ENCODE assay signal across 25 cellular contexts in the genomic region with DNA sequence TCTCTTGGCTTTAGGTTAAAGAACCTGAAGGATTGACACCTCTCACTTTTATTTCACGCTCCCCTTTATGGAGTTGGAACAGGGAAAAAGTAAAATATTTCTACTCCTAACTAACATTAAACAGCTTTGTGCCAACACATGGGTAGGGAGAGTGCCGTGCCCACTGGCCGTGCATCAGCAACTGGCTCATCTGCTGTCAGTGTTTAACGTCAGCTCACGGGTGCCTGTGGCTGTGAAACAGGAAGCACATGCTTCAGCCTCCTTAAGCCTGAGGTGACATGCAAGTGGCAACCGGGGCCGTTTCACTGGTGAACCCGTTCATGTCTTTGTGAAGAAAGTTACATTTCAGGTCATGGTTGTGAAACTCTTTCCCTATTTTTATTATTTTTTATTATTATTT. TPM values are rescaled to one million over a fixed set of nuclear protein-coding genes. Genes with fewer than 3 reads are reported as not detected.
A peak's percentile ranks its signal among the peaks of the same experiment; 100 is the strongest.
DNase-seq lines count a peak whose midpoint lies in the region; ATAC-seq and TF ChIP-seq lines count a peak whose summit lies in the region.
"Had no signal": no experiment of that assay in that cellular context is flagged by ENCODE, and none has a peak within 500 bp of the region (broad histone marks: within the 10 kb centered on the region; RNA-seq: fewer than 3 reads in every experiment).

No MANE protein-coding gene starts in this region.

- intact Hi-C loops in activated T-helper 1 cell treated with anti-CD3 and anti-CD28 coated beads, Interleukin-12 subunit alpha, Interleukin-12 subunit beta, Interleukin-2, Interleukin-4 antibody, amounts not matched to agents 30 ng/mL and 10 ng/mL and 1 ng/mL, durations not matched to agents 14 hours and 24 hours and 36 hours (cut with micrococcal nuclease) = no loop called here

- ATAC-seq in activated CD8-positive, alpha-beta memory T cell treated with anti-CD3 and anti-CD28 coated beads, Interleukin-2, amount 10 ng/mL, durations not matched to agents 7 days and 5 days = no peak
- ATAC-seq in GM18517 (IDR thresholded peaks at IDR 0.05; ENCODE audit: unreplicated experiment) = no peak
- ATAC-seq: gastrocnemius medialis, HCT116, mucosa of descending colon, PC-3, psoas muscle had no signal

- CTCF ChIA-PET in activated CD8-positive, alpha-beta memory T cell treated with anti-CD3 and anti-CD28 coated beads, Interleukin-2, amount 10 ng/mL, durations not matched to agents 7 days and 5 days (lab: Charles Lee) = interaction anchor here (0.6 kb wide), 1 partner anchor 267 kb away, joined by 3 read pairs; no protein-coding TSS in a partner anchor

- no peaks in the 10 kb centered on the region for H3K9me3 Mint-ChIP-seq in activated CD8-positive, alpha-beta memory T cell treated with anti-CD3 and anti-CD28 coated beads, Interleukin-2, amount 10 ng/mL, durations not matched to agents 7 days and 5 days (ENCODE audit: low read depth)
- H3K9me3 Mint-ChIP-seq in brain (peaks cover 0 to 3% (median 0%) of the 10 kb centered on the region in 5 experiments), progenitor cell of endocrine pancreas (ENCODE audit: low read depth) (no peaks in the 10 kb centered on the region)
- no peaks in the 10 kb centered on the region for H3K9me3 Mint-ChIP-seq in activated T-helper 1 cell treated with anti-CD3 and anti-CD28 coated beads, Interleukin-12 subunit alpha, Interleukin-12 subunit beta, Interleukin-2, Interleukin-4 antibody, amounts not matched to agents 30 ng/mL and 10 ng/mL and 1 ng/mL, durations not matched to agents 14 hours and 24 hours and 36 hours
- H3K9me3 Mint-ChIP-seq: activated CD4-positive, alpha-beta T cell treated with anti-CD3 and anti-CD28 coated beads, Interleukin-2, amount 10 ng/mL, durations not matched to agents 24 days and 14 days had no signal

- H3K27ac Mint-ChIP-seq in activated CD8-positive, alpha-beta memory T cell treated with anti-CD3 and anti-CD28 coated beads, Interleukin-2, amount 10 ng/mL, durations not matched to agents 7 days and 5 days = peak overlapping the region; percentile 64
- no peak overlapping the region for H3K27ac Mint-ChIP-seq in brain
- peak overlapping the region; percentile 69 for H3K27ac Mint-ChIP-seq in progenitor cell of endocrine pancreas
- H3K27ac Mint-ChIP-seq in activated T-helper 1 cell treated with anti-CD3 and anti-CD28 coated beads, Interleukin-12 subunit alpha, Interleukin-12 subunit beta, Interleukin-2, Interleukin-4 antibody, amounts not matched to agents 30 ng/mL and 10 ng/mL and 1 ng/mL, durations not matched to agents 14 hours and 24 hours and 36 hours = no peak overlapping the region
- H3K27ac Mint-ChIP-seq: activated CD4-positive, alpha-beta T cell treated with anti-CD3 and anti-CD28 coated beads, Interleukin-2, amount 10 ng/mL, durations not matched to agents 24 days and 14 days had no signal

- H3K27me3 Mint-ChIP-seq in activated CD8-positive, alpha-beta memory T cell treated with anti-CD3 and anti-CD28 coated beads, Interleukin-2, amount 10 ng/mL, durations not matched to agents 7 days and 5 days = no peaks in the 10 kb centered on the region
- peaks cover 3% of the 10 kb centered on the region for H3K27me3 Mint-ChIP-seq in brain
- H3K27me3 Mint-ChIP-seq in progenitor cell of endocrine pancreas = no peaks in the 10 kb centered on the region
- H3K27me3 Mint-ChIP-seq in activated T-helper 1 cell treated with anti-CD3 and anti-CD28 coated beads, Interleukin-12 subunit alpha, Interleukin-12 subunit beta, Interleukin-2, Interleukin-4 antibody, amounts not matched to agents 30 ng/mL and 10 ng/mL and 1 ng/mL, durations not matched to agents 14 hours and 24 hours and 36 hours (ENCODE audit: insufficient read depth) = no peaks in the 10 kb centered on the region
- H3K27me3 Mint-ChIP-seq: activated CD4-positive, alpha-beta T cell treated with anti-CD3 and anti-CD28 coated beads, Interleukin-2, amount 10 ng/mL, durations not matched to agents 24 days and 14 days had no signal

- H3K4me1 Mint-ChIP-seq in activated CD8-positive, alpha-beta memory T cell treated with anti-CD3 and anti-CD28 coated beads, Interleukin-2, amount 10 ng/mL, durations not matched to agents 7 days and 5 days = peaks cover 25% of the 10 kb centered on the region
- H3K4me1 Mint-ChIP-seq in brain (peaks cover 25% of the 10 kb centered on the region), progenitor cell of endocrine pancreas (ENCODE audit: low read depth) (peaks cover 5% of the 10 kb centered on the region)
- peaks cover 6% of the 10 kb centered on the region for H3K4me1 Mint-ChIP-seq in activated T-helper 1 cell treated with anti-CD3 and anti-CD28 coated beads, Interleukin-12 subunit alpha, Interleukin-12 subunit beta, Interleukin-2, Interleukin-4 antibody, amounts not matched to agents 30 ng/mL and 10 ng/mL and 1 ng/mL, durations not matched to agents 14 hours and 24 hours and 36 hours (ENCODE audit: low read depth)

- H3K36me3 Mint-ChIP-seq in activated CD8-positive, alpha-beta memory T cell treated with anti-CD3 and anti-CD28 coated beads, Interleukin-2, amount 10 ng/mL, durations not matched to agents 7 days and 5 days = peaks cover 19% of the 10 kb centered on the region
- peaks cover 39% of the 10 kb centered on the region for H3K36me3 Mint-ChIP-seq in brain
- peaks cover 7% of the 10 kb centered on the region for H3K36me3 Mint-ChIP-seq in progenitor cell of endocrine pancreas (ENCODE audit: insufficient read depth)
- H3K36me3 Mint-ChIP-seq in activated T-helper 1 cell treated with anti-CD3 and anti-CD28 coated beads, Interleukin-12 subunit alpha, Interleukin-12 subunit beta, Interleukin-2, Interleukin-4 antibody, amounts not matched to agents 30 ng/mL and 10 ng/mL and 1 ng/mL, durations not matched to agents 14 hours and 24 hours and 36 hours (ENCODE audit: low read depth) = peaks cover 20% of the 10 kb centered on the region

- DNase-seq in activated CD8-positive, alpha-beta memory T cell treated with anti-CD3 and anti-CD28 coated beads, Interleukin-2, amount 10 ng/mL, durations not matched to agents 7 days and 5 days = no peak
- DNase-seq in activated CD8-positive, alpha-beta memory T cell treated with anti-CD3 and anti-CD28 coated beads, Interleukin-2, amount 50 U/mL, for 4 hours = no peak
- DNase-seq in MV-4-11 (lab: John Stamatoyannopoulos, UW) = peak; percentile 75
- no peak for DNase-seq in progenitor cell of endocrine pancreas (ENCODE audit: low spot score, unreplicated experiment)
- no peak for DNase-seq in putamen (ENCODE audit: low spot score)
- no peak for DNase-seq in activated T-helper 1 cell treated with anti-CD3 and anti-CD28 coated beads, Interleukin-12 subunit alpha, Interleukin-12 subunit beta, Interleukin-2, Interleukin-4 antibody, amounts not matched to agents 30 ng/mL and 10 ng/mL and 1 ng/mL, durations not matched to agents 14 hours and 24 hours and 36 hours (ENCODE audit: low spot score)
- DNase-seq: activated CD4-positive, alpha-beta T cell treated with anti-CD3 and anti-CD28 coated beads, Interleukin-2, amount 10 ng/mL, durations not matched to agents 24 days and 14 days; activated effector memory CD4-positive, alpha-beta T cell treated with anti-CD3 and anti-CD28 coated beads, Interleukin-2, amount 50 U/mL, for 16 hours; gastrocnemius medialis; mucosa of descending colon; NCI-H1092 treated with DMSO at 0.1 percent for 48 hours; NCI-H187 treated with DMSO at 0.1 percent for 48 hours; NCI-H2171 treated with DMSO at 0.1 percent for 48 hours; NCI-H524 treated with DMSO at 0.1 percent for 48 hours; PC-3; psoas muscle; Right ventricle myocardium superior; stimulated activated CD4-positive, alpha-beta T cell treated with anti-CD3 and anti-CD28 coated beads, Interleukin-15, amount 100 ng/mL, for 24 hours; stomach; T-helper 9 cell; tibial artery; WERI-Rb-1 had no signal

- H3K4me3 Mint-ChIP-seq in activated CD8-positive, alpha-beta memory T cell treated with anti-CD3 and anti-CD28 coated beads, Interleukin-2, amount 10 ng/mL, durations not matched to agents 7 days and 5 days = no peak overlapping the region
- H3K4me3 Mint-ChIP-seq in brain (peak overlapping the region in 3 of 5 experiments; percentile 12 to 54 (median 24)), progenitor cell of endocrine pancreas (ENCODE audit: low read depth) (no peak overlapping the region)
- no peak overlapping the region for H3K4me3 Mint-ChIP-seq in activated T-helper 1 cell treated with anti-CD3 and anti-CD28 coated beads, Interleukin-12 subunit alpha, Interleukin-12 subunit beta, Interleukin-2, Interleukin-4 antibody, amounts not matched to agents 30 ng/mL and 10 ng/mL and 1 ng/mL, durations not matched to agents 14 hours and 24 hours and 36 hours
- H3K4me3 Mint-ChIP-seq: activated CD4-positive, alpha-beta T cell treated with anti-CD3 and anti-CD28 coated beads, Interleukin-2, amount 10 ng/mL, durations not matched to agents 24 days and 14 days had no signal

- TF ChIP-seq CTCF in brain (conservative IDR thresholded peaks at IDR 0.05) (no peak), progenitor cell of endocrine pancreas (IDR thresholded peaks at IDR 0.05; ENCODE audit: unreplicated experiment) (no peak)

RNA-seq across cellular contexts. Expression of a gene that starts 3.1 kb away (rescaled TPM):
- 100 to 1,000 TPM in 1 of 2 experiments, 10 to 100 TPM in 1; 92.1 to 110 TPM for total RNA-seq in activated CD8-positive, alpha-beta memory T cell treated with anti-CD3 and anti-CD28 coated beads, Interleukin-2, amount 10 ng/mL, durations not matched to agents 7 days and 5 days
- 54.6 TPM for polyA plus RNA-seq in brain (ENCODE audit: insufficient read depth, low read depth, low replicate concordance)
- 183 and 184 TPM in 2 replicates for total RNA-seq in progenitor cell of endocrine pancreas
- 106 and 112 TPM in 2 replicates for total RNA-seq in activated T-helper 1 cell treated with anti-CD3 and anti-CD28 coated beads, Interleukin-12 subunit alpha, Interleukin-12 subunit beta, Interleukin-2, Interleukin-4 antibody, amounts not matched to agents 30 ng/mL and 10 ng/mL and 1 ng/mL, durations not matched to agents 14 hours and 24 hours and 36 hours

RNA-seq across cellular contexts. Expression of a gene that starts 21.0 kb away (rescaled TPM):
- 100 to 1,000 TPM; 184 to 235 TPM for total RNA-seq in activated CD8-positive, alpha-beta memory T cell treated with anti-CD3 and anti-CD28 coated beads, Interleukin-2, amount 10 ng/mL, durations not matched to agents 7 days and 5 days
- 53.2 TPM for polyA plus RNA-seq in brain (ENCODE audit: insufficient read depth, low read depth, low replicate concordance)
- total RNA-seq in progenitor cell of endocrine pancreas = 178 and 183 TPM in 2 replicates
- 176 and 179 TPM in 2 replicates for total RNA-seq in activated T-helper 1 cell treated with anti-CD3 and anti-CD28 coated beads, Interleukin-12 subunit alpha, Interleukin-12 subunit beta, Interleukin-2, Interleukin-4 antibody, amounts not matched to agents 30 ng/mL and 10 ng/mL and 1 ng/mL, durations not matched to agents 14 hours and 24 hours and 36 hours

RNA-seq across cellular contexts. Expression of a gene that starts 49.1 kb away (rescaled TPM):
- 1,000 to 10,000 TPM; 2,153 to 2,209 TPM for total RNA-seq in activated CD8-positive, alpha-beta memory T cell treated with anti-CD3 and anti-CD28 coated beads, Interleukin-2, amount 10 ng/mL, durations not matched to agents 7 days and 5 days
- polyA plus RNA-seq in brain (ENCODE audit: insufficient read depth, low read depth, low replicate concordance) = 5,084 TPM
- 1,643 and 1,699 TPM in 2 replicates for total RNA-seq in progenitor cell of endocrine pancreas
- total RNA-seq in activated T-helper 1 cell treated with anti-CD3 and anti-CD28 coated beads, Interleukin-12 subunit alpha, Interleukin-12 subunit beta, Interleukin-2, Interleukin-4 antibody, amounts not matched to agents 30 ng/mL and 10 ng/mL and 1 ng/mL, durations not matched to agents 14 hours and 24 hours and 36 hours = 2,076 and 2,133 TPM in 2 replicates

Comparison
In these comparisons a context has a peak if more than half of its experiments do, and no peak if none do; other contexts are left out.
1. H3K27ac Mint-ChIP-seq: peak in activated CD8-positive, alpha-beta memory T cell treated with anti-CD3 and anti-CD28 coated beads, Interleukin-2, amount 10 ng/mL, durations not matched to agents 7 days and 5 days (single experiment) and progenitor cell of endocrine pancreas (single experiment); none in brain (0 of 5) and activated T-helper 1 cell treated with anti-CD3 and anti-CD28 coated beads, Interleukin-12 subunit alpha, Interleukin-12 subunit beta, Interleukin-2, Interleukin-4 antibody, amounts not matched to agents 30 ng/mL and 10 ng/mL and 1 ng/mL, durations not matched to agents 14 hours and 24 hours and 36 hours (single experiment).
2. H3K4me3 Mint-ChIP-seq: peak in brain (3 of 5); none in activated CD8-positive, alpha-beta memory T cell treated with anti-CD3 and anti-CD28 coated beads, Interleukin-2, amount 10 ng/mL, durations not matched to agents 7 days and 5 days (single experiment), progenitor cell of endocrine pancreas (single experiment) and activated T-helper 1 cell treated with anti-CD3 and anti-CD28 coated beads, Interleukin-12 subunit alpha, Interleukin-12 subunit beta, Interleukin-2, Interleukin-4 antibody, amounts not matched to agents 30 ng/mL and 10 ng/mL and 1 ng/mL, durations not matched to agents 14 hours and 24 hours and 36 hours (single experiment).